24 cellular contexts compared by ENCODE assay signal in the genomic region with DNA sequence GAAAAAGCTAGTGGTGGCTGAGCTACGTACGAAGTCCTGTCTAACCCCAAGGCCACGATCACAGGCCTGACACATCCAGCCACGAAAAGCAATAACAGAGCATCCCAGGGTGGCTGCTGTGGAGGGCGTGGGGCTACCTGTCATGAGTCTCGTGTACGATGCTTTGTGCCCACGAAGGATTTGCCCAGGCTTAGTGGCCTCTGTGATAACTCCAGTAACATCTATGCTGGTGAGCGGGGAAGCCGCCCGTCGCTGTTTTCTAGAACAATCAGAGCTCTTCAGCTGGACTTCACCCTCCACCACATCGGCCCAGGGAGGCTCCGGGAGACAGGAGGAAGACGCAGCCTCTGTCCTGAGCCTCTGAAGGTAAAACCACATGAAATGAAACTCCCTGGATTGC.
DNase-seq lines count a peak whose midpoint lies in the region; ATAC-seq, FAIRE-seq and TF ChIP-seq lines count a peak whose summit lies in the region.
"Had no signal": no experiment of that assay in that cellular context is flagged by ENCODE, and none has a peak within 500 bp of the region (broad histone marks: within the 10 kb centered on the region; RNA-seq: fewer than 3 reads in every experiment).

No MANE protein-coding gene starts in this region.

- no peak overlapping the region for H3K9ac ChIP-seq in BLaER1 treated with 17β-estradiol and CSF1 and Interleukin-3, amounts not matched to agents 10 nM and 100 nM
- no peak overlapping the region for H3K9ac ChIP-seq in kidney (ENCODE audit: low read length in 2 of 2)

- H3K27ac ChIP-seq in right atrium auricular region (no peak overlapping the region), kidney (ENCODE audit: low read depth in 2 of 2, low read length in 2 of 2) (no peak overlapping the region), spleen (no peak overlapping the region), vagina (no peak overlapping the region)
- H3K27ac ChIP-seq in BLaER1 treated with 17β-estradiol and CSF1 and Interleukin-3, amounts not matched to agents 10 nM and 100 nM: no peak overlapping the region
- H3K27ac ChIP-seq: A549, C4-2B had no signal

- TF ChIP-seq POLR2A in spleen (IDR thresholded peaks at IDR 0.05) (no peak), vagina (IDR thresholded peaks at IDR 0.05) (no peak)

- H3K4me1 ChIP-seq in right atrium auricular region: no peaks in the 10 kb centered on the region
- H3K4me1 ChIP-seq in BLaER1 treated with 17β-estradiol and CSF1 and Interleukin-3, amounts not matched to agents 10 nM and 100 nM: peaks cover 0 to 94% (median 83%) of the 10 kb centered on the region in 10 experiments; a peak in 17 of 20 replicates
- H3K4me1 ChIP-seq in kidney (ENCODE audit: control insufficient read depth in 1 of 2, insufficient read depth in 1 of 2, low read depth in 1 of 2, low read length in 2 of 2): no peaks in the 10 kb centered on the region
- no peaks in the 10 kb centered on the region for H3K4me1 ChIP-seq in spleen
- H3K4me1 ChIP-seq in vagina: no peaks in the 10 kb centered on the region
- H3K4me1 ChIP-seq: A549, BE2C, Caco-2, HAP-1 had no signal

- H3K9me3 ChIP-seq in right atrium auricular region (no peaks in the 10 kb centered on the region), kidney (ENCODE audit: control insufficient read depth in 1 of 2, low read length in 2 of 2) (no peaks in the 10 kb centered on the region), spleen (no peaks in the 10 kb centered on the region), vagina (no peaks in the 10 kb centered on the region)
- H3K9me3 ChIP-seq in BLaER1 treated with 17β-estradiol and CSF1 and Interleukin-3, amounts not matched to agents 10 nM and 100 nM (replicated peaks in 1 of 11): no peaks in the 10 kb centered on the region
- H3K9me3 ChIP-seq: A549, BE2C, Caco-2, HAP-1 had no signal

- intact Hi-C loops in left ventricle myocardium superior (cut with micrococcal nuclease): no loop called here
- intact Hi-C loops in kidney (cut with DNase I): no loop called here
- intact Hi-C loops in spleen (cut with DNase I; ENCODE audit: low total_unique reads): no loop called here
- intact Hi-C loops in vagina (cut with DNase I): no loop called here

- peak overlapping the region in 8 of 11 experiments; percentile 62 to 92 (median 80); a peak in 15 of 22 replicates for H3K4me2 ChIP-seq in BLaER1 treated with 17β-estradiol and CSF1 and Interleukin-3, amounts not matched to agents 10 nM and 100 nM
- H3K4me2 ChIP-seq: A549 had no signal

- no peaks in the 10 kb centered on the region for H3K27me3 ChIP-seq in right atrium auricular region
- H3K27me3 ChIP-seq in BLaER1 treated with 17β-estradiol and CSF1 and Interleukin-3, amounts not matched to agents 10 nM and 100 nM: peaks cover 0 to 20% (median 7%) of the 10 kb centered on the region in 11 experiments; a peak in 8 of 22 replicates
- peaks cover 0 to 3% (median 0%) of the 10 kb centered on the region in 7 donors for H3K27me3 ChIP-seq in spleen (replicated peaks in 1 of 7)
- H3K27me3 ChIP-seq in vagina: no peaks in the 10 kb centered on the region

- no peak overlapping the region for H3K4me3 ChIP-seq in right atrium auricular region
- no peak overlapping the region; a peak in 1 of 20 replicates for H3K4me3 ChIP-seq in BLaER1 treated with 17β-estradiol and CSF1 and Interleukin-3, amounts not matched to agents 10 nM and 100 nM
- no peak overlapping the region for H3K4me3 ChIP-seq in kidney (ENCODE audit: low read length in 2 of 2)
- no peak overlapping the region for H3K4me3 ChIP-seq in spleen
- no peak overlapping the region for H3K4me3 ChIP-seq in vagina
- H3K4me3 ChIP-seq: A549, HAP-1 had no signal

- FAIRE-seq in kidney (lab: Jason Lieb, UNC): no peak
- FAIRE-seq: A549, G401.6, GM12892, H54 had no signal

- ATAC-seq in left ventricle myocardium superior: no peak
- ATAC-seq: A549; CD8-positive, alpha-beta T cell had no signal

- H3K36me3 ChIP-seq in right atrium auricular region (no peaks in the 10 kb centered on the region), kidney (ENCODE audit: control insufficient read depth in 1 of 2, insufficient read depth in 2 of 2, low read length in 2 of 2) (no peaks in the 10 kb centered on the region), spleen (no peaks in the 10 kb centered on the region), vagina (no peaks in the 10 kb centered on the region)
- no peaks in the 10 kb centered on the region for H3K36me3 ChIP-seq in BLaER1 treated with 17β-estradiol and CSF1 and Interleukin-3, amounts not matched to agents 10 nM and 100 nM
- H3K36me3 ChIP-seq: BE2C, HAP-1 had no signal

- WGBS in spleen, 5 donors: 80 to 92% (median 90%) methylated on average over 15 of the region's 15 CpGs

- H4K20me1 ChIP-seq in BLaER1 treated with 17β-estradiol and CSF1 and Interleukin-3, amounts not matched to agents 10 nM and 100 nM: peaks cover 0 to 32% (median 0%) of the 10 kb centered on the region in 11 experiments; a peak in 4 of 22 replicates

- TF ChIP-seq CTCF in right atrium auricular region (IDR thresholded peaks at IDR 0.05) (no peak), kidney (IDR thresholded peaks at IDR 0.05; ENCODE audit: borderline replicate concordance, extremely low read depth, insufficient read depth) (no peak), spleen (IDR thresholded peaks at IDR 0.05 in 8 of 11, conservative IDR thresholded peaks at IDR 0.05 in 3 of 11) (no peak), vagina (IDR thresholded peaks at IDR 0.05) (no peak)

- DNase-seq in left ventricle myocardium superior (peak; percentile 6), right atrium auricular region (ENCODE audit: low spot score) (no peak), kidney (peak; percentile 46), spleen (peak; percentile 46), vagina (ENCODE audit: extremely low spot score in 2 of 2) (no peak), ecto neural progenitor cell (ENCODE audit: low spot score) (no peak)
- DNase-seq: 8988T; ACHN; AML-193; BE2C; Caco-2; CD4-positive, CD25-positive, alpha-beta regulatory T cell; CD8-positive, alpha-beta T cell; DMS153; DND-41; GOT3; HFFc6 had no signal

Comparison
In these comparisons a context has a peak if more than half of its experiments do, and no peak if none do; other contexts are left out.
1. DNase-seq: peak in left ventricle myocardium superior (single experiment), kidney (single experiment) and spleen (single experiment); none in right atrium auricular region (single experiment), vagina (0 of 2) and ecto neural progenitor cell (single experiment).